Comparison of ENCODE assay signal across 1 cellular context in the genomic region with DNA sequence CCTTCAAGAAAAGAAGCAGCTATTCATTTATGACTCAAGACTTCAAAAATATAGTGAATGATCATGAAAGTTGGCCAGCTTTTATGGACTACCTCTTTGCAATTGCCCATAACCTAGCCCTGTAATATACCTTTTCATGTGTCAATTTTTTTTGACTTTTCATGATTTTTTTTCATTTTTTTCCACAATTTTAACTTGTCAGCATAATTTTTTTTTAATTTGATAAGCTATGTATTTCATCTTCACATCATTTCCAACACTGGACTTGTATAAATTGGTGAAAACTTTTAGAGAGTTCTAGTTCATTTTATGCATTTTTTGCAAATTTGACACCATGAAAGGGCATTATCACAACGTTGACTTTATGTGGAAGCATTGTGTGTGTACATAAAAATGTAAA.
TF ChIP-seq lines count a peak whose summit lies in the region.

No MANE protein-coding gene starts in this region.

TF ChIP-seq in K562, 482 proteins besides CTCF, POLR2A, EP300 and RAD21 (continued from another document):
- TF ChIP-seq PTTG1 (tag; IDR thresholded peaks at IDR 0.05; ENCODE audit: low read depth) (no peak), MAFK (IDR thresholded peaks at IDR 0.05; ENCODE audit: low read length) (peak; percentile 77), C11orf30 (IDR thresholded peaks at IDR 0.05; ENCODE audit: low read depth) (peak; percentile 92)
